In genomic region chr2:110770696-110771425, GRCh38 we compare ENCODE assay signal across 8 cellular contexts. TPM values are rescaled to one million over a fixed set of nuclear protein-coding genes. Genes with fewer than 3 reads are reported as not detected.
A peak's percentile ranks its signal among the peaks of the same experiment; 100 is the strongest.
DNase-seq lines count a peak whose midpoint lies in the region; ATAC-seq and TF ChIP-seq lines count a peak whose summit lies in the region.

No MANE protein-coding gene starts in this region.

- H3K27me3 Mint-ChIP-seq in endodermal cell (ENCODE audit: insufficient read depth) = peaks cover 62% of the 10 kb centered on the region
- peaks cover 16% of the 10 kb centered on the region for H3K27me3 Mint-ChIP-seq in activated T-helper 2 cell treated with anti-CD3 and anti-CD28 coated beads, Interferon-gamma antibody, Interleukin-2, Interleukin-4, amounts not matched to agents 10 μg/mL and 5 μg/mL and 100 μg/mL, durations not matched to agents 14 hours and 24 hours and 36 hours (ENCODE audit: low read depth)
- peaks cover 35% of the 10 kb centered on the region for H3K27me3 Mint-ChIP-seq in activated T-cell treated with anti-CD3 and anti-CD28 coated beads, Interleukin-2, amount 50 U/mL, for 4 hours (ENCODE audit: low read depth)

- peak overlapping the region; percentile 60 for H3K27ac Mint-ChIP-seq in endodermal cell
- H3K27ac Mint-ChIP-seq in activated T-helper 2 cell treated with anti-CD3 and anti-CD28 coated beads, Interferon-gamma antibody, Interleukin-2, Interleukin-4, amounts not matched to agents 10 μg/mL and 5 μg/mL and 100 μg/mL, durations not matched to agents 14 hours and 24 hours and 36 hours = no peak overlapping the region

- H3K4me2 ChIP-seq in GM23248 (ENCODE audit: unreplicated experiment) = peak overlapping the region; percentile 47

- H4K20me1 ChIP-seq in GM23248 (ENCODE audit: insufficient read depth) = no peaks in the 10 kb centered on the region

- peaks cover 5% of the 10 kb centered on the region for H3K36me3 Mint-ChIP-seq in endodermal cell (ENCODE audit: low read depth)
- no peaks in the 10 kb centered on the region for H3K36me3 Mint-ChIP-seq in activated T-helper 2 cell treated with anti-CD3 and anti-CD28 coated beads, Interferon-gamma antibody, Interleukin-2, Interleukin-4, amounts not matched to agents 10 μg/mL and 5 μg/mL and 100 μg/mL, durations not matched to agents 14 hours and 24 hours and 36 hours (ENCODE audit: low read depth)
- H3K36me3 Mint-ChIP-seq in activated T-cell treated with anti-CD3 and anti-CD28 coated beads, Interleukin-2, amount 50 U/mL, for 4 hours (ENCODE audit: insufficient read depth) = no peaks in the 10 kb centered on the region

- DNase-seq in GM23248 = peak; percentile 77
- DNase-seq in NCI-H345 treated with DMSO at 0.1 percent for 48 hours (lab: John Stamatoyannopoulos, UW; ENCODE audit: unreplicated experiment) = peak; percentile 89
- DNase-seq in endodermal cell = peak; percentile 82
- peak; percentile 52 to 78 for DNase-seq in psoas muscle
- DNase-seq in activated T-helper 2 cell treated with anti-CD3 and anti-CD28 coated beads, Interferon-gamma antibody, Interleukin-2, Interleukin-4, amounts not matched to agents 10 μg/mL and 5 μg/mL and 100 μg/mL, durations not matched to agents 14 hours and 24 hours and 36 hours (ENCODE audit: low spot score) = no peak
- no peak for DNase-seq in GM19238 (ENCODE audit: insufficient read length, low spot score)
- no peak for DNase-seq in activated T-cell treated with anti-CD3 and anti-CD28 coated beads, Interleukin-2, amount 50 U/mL, for 4 hours

- H3F3A ChIP-seq in GM23248 (ENCODE audit: insufficient read depth) = peaks cover 3% of the 10 kb centered on the region; the same call in 1 of the 2 replicates

- peaks cover 10% of the 10 kb centered on the region for H3K9me3 Mint-ChIP-seq in endodermal cell
- H3K9me3 Mint-ChIP-seq in activated T-helper 2 cell treated with anti-CD3 and anti-CD28 coated beads, Interferon-gamma antibody, Interleukin-2, Interleukin-4, amounts not matched to agents 10 μg/mL and 5 μg/mL and 100 μg/mL, durations not matched to agents 14 hours and 24 hours and 36 hours = no peaks in the 10 kb centered on the region
- peaks cover 4% of the 10 kb centered on the region for H3K9me3 Mint-ChIP-seq in activated T-cell treated with anti-CD3 and anti-CD28 coated beads, Interleukin-2, amount 50 U/mL, for 4 hours

- peak; percentile 79 to 91 (median 86) for ATAC-seq in psoas muscle
- no peak for ATAC-seq in GM21360 (IDR thresholded peaks at IDR 0.05; ENCODE audit: unreplicated experiment)
- no peak for ATAC-seq in activated T-cell treated with anti-CD3 and anti-CD28 coated beads, Interleukin-2, amount 50 U/mL, for 4 hours

- in situ Hi-C loops in GM23248 (cut with MboI) = no loop called here

- WGBS in GM23248 (ENCODE audit: low coverage in 1 of 2, low lambda C conversion rate in 2 of 2, missing lambda C conversion rate in 2 of 2), 2 experiments = 1 to 2% methylated on average over 15 of the region's 15 CpGs
- 59 to 69% methylated on average over 14 to 15 of the region's 15 CpGs for WGBS in endodermal cell (ENCODE audit: insufficient coverage in 1 of 2, insufficient read length in 1 of 2), 2 experiments
- 9 to 11% (median 11%) methylated on average over 15 of the region's 15 CpGs for WGBS in psoas muscle, 3 donors

- H3K9me3 ChIP-seq in GM23248 (ENCODE audit: low read depth) = no peaks in the 10 kb centered on the region
- peaks cover 12% of the 10 kb centered on the region for H3K9me3 ChIP-seq in endodermal cell (ENCODE audit: control insufficient read depth, low read length)
- H3K9me3 ChIP-seq in psoas muscle = no peaks in the 10 kb centered on the region

- no peak overlapping the region for H2AFZ ChIP-seq in GM23248

- no peaks in the 10 kb centered on the region for H3K79me2 ChIP-seq in GM23248 (ENCODE audit: insufficient read depth)

- peak overlapping the region; percentile 28; the same call in 1 of the 2 replicates for H3K4me3 ChIP-seq in GM23248
- no peak overlapping the region for H3K4me3 ChIP-seq in endodermal cell (ENCODE audit: low read length)
- H3K4me3 ChIP-seq in psoas muscle = peak overlapping the region; percentile 32

- no peaks in the 10 kb centered on the region for H3K36me3 ChIP-seq in GM23248 (ENCODE audit: low read depth)
- no peaks in the 10 kb centered on the region for H3K36me3 ChIP-seq in endodermal cell (ENCODE audit: control insufficient read depth, insufficient read depth, low read length)
- H3K36me3 ChIP-seq in psoas muscle (ENCODE audit: insufficient read depth in 1 of 2, low read depth in 1 of 2) = no peaks in the 10 kb centered on the region

- H3K9ac ChIP-seq in GM23248 (no peak overlapping the region), endodermal cell (ENCODE audit: extremely low read depth, low read length, poor library complexity, severe bottlenecking) (no peak overlapping the region)

- H3K4me3 Mint-ChIP-seq in endodermal cell = no peak overlapping the region
- no peak overlapping the region for H3K4me3 Mint-ChIP-seq in activated T-helper 2 cell treated with anti-CD3 and anti-CD28 coated beads, Interferon-gamma antibody, Interleukin-2, Interleukin-4, amounts not matched to agents 10 μg/mL and 5 μg/mL and 100 μg/mL, durations not matched to agents 14 hours and 24 hours and 36 hours (ENCODE audit: low read depth)
- H3K4me3 Mint-ChIP-seq in activated T-cell treated with anti-CD3 and anti-CD28 coated beads, Interleukin-2, amount 50 U/mL, for 4 hours = no peak overlapping the region

- intact Hi-C loops in psoas muscle (cut with DNase I) = no loop called here
- intact Hi-C loops in activated T-helper 2 cell treated with anti-CD3 and anti-CD28 coated beads, Interferon-gamma antibody, Interleukin-2, Interleukin-4, amounts not matched to agents 10 μg/mL and 5 μg/mL and 100 μg/mL, durations not matched to agents 14 hours and 24 hours and 36 hours (cut with micrococcal nuclease) = no loop called here

- TF ChIP-seq CTCF in endodermal cell (conservative IDR thresholded peaks at IDR 0.05) (no peak), psoas muscle (IDR thresholded peaks at IDR 0.05) (no peak)

- peaks cover 59% of the 10 kb centered on the region for H3K4me1 Mint-ChIP-seq in endodermal cell
- H3K4me1 Mint-ChIP-seq in activated T-helper 2 cell treated with anti-CD3 and anti-CD28 coated beads, Interferon-gamma antibody, Interleukin-2, Interleukin-4, amounts not matched to agents 10 μg/mL and 5 μg/mL and 100 μg/mL, durations not matched to agents 14 hours and 24 hours and 36 hours (ENCODE audit: low read depth) = no peaks in the 10 kb centered on the region
- H3K4me1 Mint-ChIP-seq in activated T-cell treated with anti-CD3 and anti-CD28 coated beads, Interleukin-2, amount 50 U/mL, for 4 hours (ENCODE audit: low read depth) = no peaks in the 10 kb centered on the region

- H3K4me1 ChIP-seq in GM23248 (ENCODE audit: insufficient read depth) (no peaks in the 10 kb centered on the region), endodermal cell (ENCODE audit: control insufficient read depth, insufficient read depth, low read length) (peaks cover 6% of the 10 kb centered on the region), psoas muscle (peaks cover 27% of the 10 kb centered on the region)

- H3K27me3 ChIP-seq in GM23248 (replicated peaks; ENCODE audit: insufficient read depth) (peaks cover 76% of the 10 kb centered on the region), endodermal cell (ENCODE audit: control insufficient read depth, insufficient read depth, low read length, poor library complexity, severe bottlenecking) (peaks cover 78% of the 10 kb centered on the region), psoas muscle (ENCODE audit: insufficient read depth in 3 of 3, low read length in 2 of 3) (no peaks in the 10 kb centered on the region)

- H3K9me2 ChIP-seq in GM23248 (ENCODE audit: insufficient read depth) = 0 out of 2 replicates have a peak, but pooled peaks cover 2% of the 10 kb centered on the region

- H3K27ac ChIP-seq in GM23248 (no peak overlapping the region), endodermal cell (ENCODE audit: low read depth, low read length) (no peak overlapping the region), psoas muscle (peak overlapping the region; percentile 85)

RNA-seq across cellular contexts. Expression of gene ACOXL, which starts 38.5 kb away (rescaled TPM):
- total RNA-seq in GM23248 (2014; rRNA removed; shearing (Covaris generic)) = not detected in 2 replicates
- polyA plus RNA-seq in GM23248 (2016; fragmentation: Nextera tagmentation; extraction: Ambion mirVana) (not detected in 2 replicates), psoas muscle (under 1 TPM in 1 of 3 donors, not detected in 2; 0.01 TPM)
- total RNA-seq in endodermal cell (10 to 100 TPM; 11.7 to 12.3 TPM), psoas muscle (not detected)
- polyA plus RNA-seq in endodermal cell (2013, experiment 1 of 2) = 0.96 TPM
- polyA plus RNA-seq in endodermal cell (2013, experiment 2 of 2) = 0.66 TPM
- total RNA-seq in activated T-helper 2 cell treated with anti-CD3 and anti-CD28 coated beads, Interferon-gamma antibody, Interleukin-2, Interleukin-4, amounts not matched to agents 10 μg/mL and 5 μg/mL and 100 μg/mL, durations not matched to agents 14 hours and 24 hours and 36 hours = 1.4 and 1.6 TPM in 2 replicates
- total RNA-seq in activated T-cell treated with anti-CD3 and anti-CD28 coated beads, Interleukin-2, amount 50 U/mL, for 4 hours = under 1 TPM; 0.24 to 0.32 (median 0.30) TPM

Comparison
In these comparisons a context has a peak if more than half of its experiments do, and no peak if none do; other contexts are left out.
1. DNase-seq: peak in GM23248 (single experiment), NCI-H345 treated with DMSO at 0.1 percent for 48 hours (single experiment), endodermal cell (single experiment) and psoas muscle (2 of 2); none in activated T-helper 2 cell treated with anti-CD3 and anti-CD28 coated beads, Interferon-gamma antibody, Interleukin-2, Interleukin-4, amounts not matched to agents 10 μg/mL and 5 μg/mL and 100 μg/mL, durations not matched to agents 14 hours and 24 hours and 36 hours (single experiment), GM19238 (single experiment) and activated T-cell treated with anti-CD3 and anti-CD28 coated beads, Interleukin-2, amount 50 U/mL, for 4 hours (single experiment).
2. ATAC-seq: peak in psoas muscle (4 of 4); none in GM21360 (single experiment) and activated T-cell treated with anti-CD3 and anti-CD28 coated beads, Interleukin-2, amount 50 U/mL, for 4 hours (0 of 2).